In genomic region chr7:55280031-55280454, GRCh38 we compare ENCODE assay signal across 8 cellular contexts.
A peak's percentile ranks its signal among the peaks of the same experiment; 100 is the strongest.
DNase-seq lines count a peak whose midpoint lies in the region; ATAC-seq and TF ChIP-seq lines count a peak whose summit lies in the region.

No MANE protein-coding gene starts in this region.

- H3K36me3 Mint-ChIP-seq in GM23338 (ENCODE audit: low read depth) = no peaks in the 10 kb centered on the region

- ATAC-seq in GM23338 = peak; percentile 97

- H4K20me1 ChIP-seq in GM23338 (replicated peaks; ENCODE audit: insufficient read depth) = no peaks in the 10 kb centered on the region

- no peak overlapping the region for H3K4me2 ChIP-seq in GM23338

- no peaks in the 10 kb centered on the region; the same call in 2 of the 3 replicates for H3K9me3 Mint-ChIP-seq in GM23338

- H3K36me3 ChIP-seq in GM23338 (ENCODE audit: insufficient read depth) = no peaks in the 10 kb centered on the region

- H3K27me3 Mint-ChIP-seq in GM23338 (ENCODE audit: insufficient read depth, low read depth, poor library complexity) = peaks cover 11% of the 10 kb centered on the region

- H3K9me2 ChIP-seq in GM23338 (ENCODE audit: insufficient read depth) = no peaks in the 10 kb centered on the region

- H3K79me2 ChIP-seq in GM23338 (replicated peaks; ENCODE audit: insufficient read depth) = no peaks in the 10 kb centered on the region

- H3K4me1 Mint-ChIP-seq in GM23338 = no peaks in the 10 kb centered on the region; the same call in 1 of the 3 replicates

- DNase-seq in GM10266 (ENCODE audit: extremely low spot score) (peak; percentile 73), GM23338 (ENCODE audit: low spot score) (peak; percentile 93), LNCaP clone FGC (ENCODE audit: low read depth) (peak; percentile 53), SHP77 (lab: John Stamatoyannopoulos, UW) (peak; percentile 80 to 86), glomerular endothelial cell (ENCODE audit: extremely low read depth, low read depth, low spot score) (peak; percentile 51), pons (ENCODE audit: low spot score) (peak; percentile 85), OCI-M2 (lab: John Stamatoyannopoulos, UW; ENCODE audit: unreplicated experiment) (no peak)
- DNase-seq in activated gamma-delta T cell treated with anti-CD3 and anti-CD28 coated beads, Interleukin-2, amount 50 U/mL, for 16 hours (ENCODE audit: low read depth) = peak; percentile 31

- H3K27me3 ChIP-seq in GM23338 (ENCODE audit: insufficient read depth) = no peaks in the 10 kb centered on the region

- H3K4me1 ChIP-seq in GM23338 (ENCODE audit: insufficient read depth) = no peaks in the 10 kb centered on the region

- H3K4me3 ChIP-seq in GM23338 = no peak overlapping the region
- no peak overlapping the region for H3K4me3 ChIP-seq in LNCaP clone FGC (ENCODE audit: low read depth, low read length)

- H3K27ac Mint-ChIP-seq in GM23338 = no peak overlapping the region; the same call in 1 of the 2 replicates

- H3K27ac ChIP-seq in GM23338 (ENCODE audit: low read depth) = no peak overlapping the region

- TF ChIP-seq CTCF in GM10266 (IDR thresholded peaks at IDR 0.05; ENCODE audit: control insufficient read depth, insufficient read depth, low read depth, missing control alignments) = peak; percentile 75
- TF ChIP-seq CTCF in GM23338 (conservative IDR thresholded peaks at IDR 0.05; ENCODE audit: low read depth in 2 of 2) = peak; percentile 71 to 84
- peak; percentile 80 for TF ChIP-seq CTCF in LNCaP clone FGC (IDR thresholded peaks at IDR 0.05; ENCODE audit: control insufficient read depth, extremely low read depth, insufficient read depth)

- H2AFZ ChIP-seq in GM23338 = peak overlapping the region; percentile 83

- no peaks in the 10 kb centered on the region for H3F3A ChIP-seq in GM23338 (replicated peaks; ENCODE audit: low read depth)

- no peak overlapping the region for H3K4me3 Mint-ChIP-seq in GM23338

TF ChIP-seq in GM23338, 12 proteins besides CTCF, POLR2A, EP300 and RAD21:
- TF ChIP-seq, protein P1, sequence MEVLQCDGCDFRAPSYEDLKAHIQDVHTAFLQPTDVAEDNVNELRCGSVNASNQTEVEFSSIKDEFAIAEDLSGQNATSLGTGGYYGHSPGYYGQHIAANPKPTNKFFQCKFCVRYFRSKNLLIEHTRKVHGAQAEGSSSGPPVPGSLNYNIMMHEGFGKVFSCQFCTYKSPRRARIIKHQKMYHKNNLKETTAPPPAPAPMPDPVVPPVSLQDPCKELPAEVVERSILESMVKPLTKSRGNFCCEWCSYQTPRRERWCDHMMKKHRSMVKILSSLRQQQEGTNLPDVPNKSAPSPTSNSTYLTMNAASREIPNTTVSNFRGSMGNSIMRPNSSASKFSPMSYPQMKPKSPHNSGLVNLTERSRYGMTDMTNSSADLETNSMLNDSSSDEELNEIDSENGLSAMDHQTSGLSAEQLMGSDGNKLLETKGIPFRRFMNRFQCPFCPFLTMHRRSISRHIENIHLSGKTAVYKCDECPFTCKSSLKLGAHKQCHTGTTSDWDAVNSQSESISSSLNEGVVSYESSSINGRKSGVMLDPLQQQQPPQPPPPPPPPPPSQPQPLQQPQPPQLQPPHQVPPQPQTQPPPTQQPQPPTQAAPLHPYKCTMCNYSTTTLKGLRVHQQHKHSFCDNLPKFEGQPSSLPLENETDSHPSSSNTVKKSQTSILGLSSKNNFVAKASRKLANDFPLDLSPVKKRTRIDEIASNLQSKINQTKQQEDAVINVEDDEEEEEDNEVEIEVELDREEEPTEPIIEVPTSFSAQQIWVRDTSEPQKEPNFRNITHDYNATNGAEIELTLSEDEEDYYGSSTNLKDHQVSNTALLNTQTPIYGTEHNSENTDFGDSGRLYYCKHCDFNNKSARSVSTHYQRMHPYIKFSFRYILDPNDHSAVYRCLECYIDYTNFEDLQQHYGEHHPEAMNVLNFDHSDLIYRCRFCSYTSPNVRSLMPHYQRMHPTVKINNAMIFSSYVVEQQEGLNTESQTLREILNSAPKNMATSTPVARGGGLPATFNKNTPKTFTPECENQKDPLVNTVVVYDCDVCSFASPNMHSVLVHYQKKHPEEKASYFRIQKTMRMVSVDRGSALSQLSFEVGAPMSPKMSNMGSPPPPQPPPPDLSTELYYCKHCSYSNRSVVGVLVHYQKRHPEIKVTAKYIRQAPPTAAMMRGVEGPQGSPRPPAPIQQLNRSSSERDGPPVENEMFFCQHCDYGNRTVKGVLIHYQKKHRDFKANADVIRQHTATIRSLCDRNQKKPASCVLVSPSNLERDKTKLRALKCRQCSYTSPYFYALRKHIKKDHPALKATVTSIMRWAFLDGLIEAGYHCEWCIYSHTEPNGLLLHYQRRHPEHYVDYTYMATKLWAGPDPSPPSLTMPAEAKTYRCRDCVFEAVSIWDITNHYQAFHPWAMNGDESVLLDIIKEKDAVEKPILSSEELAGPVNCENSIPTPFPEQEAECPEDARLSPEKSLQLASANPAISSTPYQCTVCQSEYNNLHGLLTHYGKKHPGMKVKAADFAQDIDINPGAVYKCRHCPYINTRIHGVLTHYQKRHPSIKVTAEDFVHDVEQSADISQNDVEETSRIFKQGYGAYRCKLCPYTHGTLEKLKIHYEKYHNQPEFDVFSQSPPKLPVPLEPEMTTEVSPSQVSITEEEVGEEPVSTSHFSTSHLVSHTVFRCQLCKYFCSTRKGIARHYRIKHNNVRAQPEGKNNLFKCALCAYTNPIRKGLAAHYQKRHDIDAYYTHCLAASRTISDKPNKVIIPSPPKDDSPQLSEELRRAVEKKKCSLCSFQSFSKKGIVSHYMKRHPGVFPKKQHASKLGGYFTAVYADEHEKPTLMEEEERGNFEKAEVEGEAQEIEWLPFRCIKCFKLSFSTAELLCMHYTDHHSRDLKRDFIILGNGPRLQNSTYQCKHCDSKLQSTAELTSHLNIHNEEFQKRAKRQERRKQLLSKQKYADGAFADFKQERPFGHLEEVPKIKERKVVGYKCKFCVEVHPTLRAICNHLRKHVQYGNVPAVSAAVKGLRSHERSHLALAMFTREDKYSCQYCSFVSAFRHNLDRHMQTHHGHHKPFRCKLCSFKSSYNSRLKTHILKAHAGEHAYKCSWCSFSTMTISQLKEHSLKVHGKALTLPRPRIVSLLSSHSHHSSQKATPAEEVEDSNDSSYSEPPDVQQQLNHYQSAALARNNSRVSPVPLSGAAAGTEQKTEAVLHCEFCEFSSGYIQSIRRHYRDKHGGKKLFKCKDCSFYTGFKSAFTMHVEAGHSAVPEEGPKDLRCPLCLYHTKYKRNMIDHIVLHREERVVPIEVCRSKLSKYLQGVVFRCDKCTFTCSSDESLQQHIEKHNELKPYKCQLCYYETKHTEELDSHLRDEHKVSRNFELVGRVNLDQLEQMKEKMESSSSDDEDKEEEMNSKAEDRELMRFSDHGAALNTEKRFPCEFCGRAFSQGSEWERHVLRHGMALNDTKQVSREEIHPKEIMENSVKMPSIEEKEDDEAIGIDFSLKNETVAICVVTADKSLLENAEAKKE (CRISPR knock-in tag; IDR thresholded peaks at IDR 0.05) = no peak
